ENCODE assay signal across 1 cellular context in the genomic region with DNA sequence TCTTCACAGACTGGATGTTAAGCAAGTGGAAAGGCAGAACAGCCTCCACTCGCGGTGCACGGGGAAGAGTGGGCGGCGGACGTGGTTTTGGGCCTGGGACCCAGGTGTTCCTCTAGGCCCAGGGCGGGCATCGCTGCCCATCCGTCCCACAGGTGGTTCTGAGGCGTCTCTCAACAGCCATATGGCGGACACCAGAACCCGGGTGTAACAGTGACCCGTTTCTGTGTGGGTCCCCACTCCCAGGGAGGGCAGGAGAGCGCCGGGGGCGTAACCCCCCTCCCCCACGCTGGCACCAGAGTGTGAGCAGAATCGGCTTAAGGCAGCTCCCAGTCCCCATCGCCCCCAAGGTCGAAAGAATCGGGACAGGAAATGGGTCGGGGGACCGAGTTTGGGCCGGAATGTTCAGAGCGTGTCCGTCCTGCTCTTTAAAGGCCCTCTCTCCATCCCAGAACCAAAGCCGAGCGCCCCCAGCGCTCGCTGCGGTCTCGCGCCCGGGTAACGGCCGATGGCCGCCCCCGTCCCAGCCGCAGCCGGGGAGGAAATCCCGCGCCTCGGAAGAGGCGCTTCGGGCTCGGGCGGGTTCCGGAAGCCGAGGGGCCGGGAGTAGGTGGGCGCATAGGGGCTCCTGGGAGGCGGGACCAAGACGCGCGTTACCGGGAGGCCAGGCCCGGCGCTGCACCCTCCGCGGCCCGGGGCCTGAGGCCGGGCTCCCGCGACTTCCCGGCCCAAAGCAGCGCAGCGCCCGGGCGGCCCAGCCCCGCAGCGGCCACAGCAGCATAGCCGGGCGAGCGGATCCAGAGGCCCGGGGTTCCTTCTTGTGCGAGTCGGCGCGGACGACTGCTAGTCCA.
TF ChIP-seq lines count a peak whose summit lies in the region.

A gene (minus strand): TSS at position 839 of the 848 bp plus-strand sequence. CDS start 61 bp downstream, at position 778.

TF ChIP-seq in HepG2, 621 proteins besides CTCF, POLR2A, EP300 and RAD21 (continues in another document):
- TF ChIP-seq, protein P1, sequence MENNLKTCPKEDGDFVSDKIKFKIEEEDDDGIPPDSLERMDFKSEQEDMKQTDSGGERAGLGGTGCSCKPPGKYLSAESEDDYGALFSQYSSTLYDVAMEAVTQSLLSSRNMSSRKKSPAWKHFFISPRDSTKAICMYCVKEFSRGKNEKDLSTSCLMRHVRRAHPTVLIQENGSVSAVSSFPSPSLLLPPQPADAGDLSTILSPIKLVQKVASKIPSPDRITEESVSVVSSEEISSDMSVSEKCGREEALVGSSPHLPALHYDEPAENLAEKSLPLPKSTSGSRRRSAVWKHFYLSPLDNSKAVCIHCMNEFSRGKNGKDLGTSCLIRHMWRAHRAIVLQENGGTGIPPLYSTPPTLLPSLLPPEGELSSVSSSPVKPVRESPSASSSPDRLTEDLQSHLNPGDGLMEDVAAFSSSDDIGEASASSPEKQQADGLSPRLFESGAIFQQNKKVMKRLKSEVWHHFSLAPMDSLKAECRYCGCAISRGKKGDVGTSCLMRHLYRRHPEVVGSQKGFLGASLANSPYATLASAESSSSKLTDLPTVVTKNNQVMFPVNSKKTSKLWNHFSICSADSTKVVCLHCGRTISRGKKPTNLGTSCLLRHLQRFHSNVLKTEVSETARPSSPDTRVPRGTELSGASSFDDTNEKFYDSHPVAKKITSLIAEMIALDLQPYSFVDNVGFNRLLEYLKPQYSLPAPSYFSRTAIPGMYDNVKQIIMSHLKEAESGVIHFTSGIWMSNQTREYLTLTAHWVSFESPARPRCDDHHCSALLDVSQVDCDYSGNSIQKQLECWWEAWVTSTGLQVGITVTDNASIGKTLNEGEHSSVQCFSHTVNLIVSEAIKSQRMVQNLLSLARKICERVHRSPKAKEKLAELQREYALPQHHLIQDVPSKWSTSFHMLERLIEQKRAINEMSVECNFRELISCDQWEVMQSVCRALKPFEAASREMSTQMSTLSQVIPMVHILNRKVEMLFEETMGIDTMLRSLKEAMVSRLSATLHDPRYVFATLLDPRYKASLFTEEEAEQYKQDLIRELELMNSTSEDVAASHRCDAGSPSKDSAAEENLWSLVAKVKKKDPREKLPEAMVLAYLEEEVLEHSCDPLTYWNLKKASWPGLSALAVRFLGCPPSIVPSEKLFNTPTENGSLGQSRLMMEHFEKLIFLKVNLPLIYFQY (CRISPR knock-in tag; IDR thresholded peaks at IDR 0.05; ENCODE audit: borderline replicate concordance): peak; percentile 68; the same call in 1 of the 2 replicates
- TF ChIP-seq SOX13 (IDR thresholded peaks at IDR 0.05) (no peak), SOX13 (CRISPR knock-in tag; conservative IDR thresholded peaks at IDR 0.05 in 1 of 2, IDR thresholded peaks at IDR 0.05 in 1 of 2) (no peak; a peak in 1 of 4 replicates), ZNF891 (CRISPR knock-in tag; IDR thresholded peaks at IDR 0.05) (no peak; the same call in 1 of the 2 replicates), ZNF737 (CRISPR knock-in tag; IDR thresholded peaks at IDR 0.05; ENCODE audit: borderline replicate concordance) (no peak), MIER3 (CRISPR knock-in tag; IDR thresholded peaks at IDR 0.05; ENCODE audit: borderline replicate concordance) (no peak; the same call in 1 of the 2 replicates), ZNF766 (CRISPR knock-in tag; IDR thresholded peaks at IDR 0.05; ENCODE audit: borderline replicate concordance) (peak; percentile 84; the same call in 1 of the 2 replicates), AGO2 (optimal IDR thresholded peaks at IDR 0.05; ENCODE audit: low read depth, low read length) (peak; percentile 92), ZNF768 (CRISPR knock-in tag; IDR thresholded peaks at IDR 0.05) (peak; percentile 15; the same call in 1 of the 2 replicates), ZNF572 (CRISPR knock-in tag; IDR thresholded peaks at IDR 0.05) (0 out of 2 replicates have a peak, but pooled peaks have one; percentile 78), ZNF850 (CRISPR knock-in tag; conservative IDR thresholded peaks at IDR 0.05) (peak; percentile 64), ZNF383 (CRISPR knock-in tag; IDR thresholded peaks at IDR 0.05; ENCODE audit: borderline replicate concordance) (peak; percentile 57; the same call in 1 of the 2 replicates), ZNF30 (CRISPR knock-in tag; IDR thresholded peaks at IDR 0.05) (peak; percentile 52; the same call in 1 of the 2 replicates), ZFAT (CRISPR knock-in tag; conservative IDR thresholded peaks at IDR 0.05) (0 out of 2 replicates have a peak, but pooled peaks have one; percentile 62), NFE2L1 (CRISPR knock-in tag; IDR thresholded peaks at IDR 0.05; ENCODE audit: borderline replicate concordance) (no peak; the same call in 1 of the 2 replicates), YEATS2 (CRISPR knock-in tag; IDR thresholded peaks at IDR 0.05; ENCODE audit: borderline replicate concordance) (peak; percentile 64), ZNF552 (CRISPR knock-in tag; IDR thresholded peaks at IDR 0.05; ENCODE audit: borderline replicate concordance) (peak; percentile 86), MIER2 (CRISPR knock-in tag; IDR thresholded peaks at IDR 0.05) (no peak), JUN (CRISPR knock-in tag; IDR thresholded peaks at IDR 0.05) (0 out of 2 replicates have a peak, but pooled peaks have one; percentile 31), HDAC2 (CRISPR knock-in tag; IDR thresholded peaks at IDR 0.05) (peak; percentile 44), TAF15 (IDR thresholded peaks at IDR 0.05; ENCODE audit: low read depth, low read length, poor library complexity, severe bottlenecking) (peak; percentile 92), ZNF317 (CRISPR knock-in tag; IDR thresholded peaks at IDR 0.05) (no peak), KDM6A (CRISPR knock-in tag; IDR thresholded peaks at IDR 0.05; ENCODE audit: low read depth) (no peak), NCOA2 (CRISPR knock-in tag; IDR thresholded peaks at IDR 0.05) (0 out of 2 replicates have a peak, but pooled peaks have one; percentile 10), ZNF7 (CRISPR knock-in tag; IDR thresholded peaks at IDR 0.05) (no peak)
- TF ChIP-seq, protein P2, sequence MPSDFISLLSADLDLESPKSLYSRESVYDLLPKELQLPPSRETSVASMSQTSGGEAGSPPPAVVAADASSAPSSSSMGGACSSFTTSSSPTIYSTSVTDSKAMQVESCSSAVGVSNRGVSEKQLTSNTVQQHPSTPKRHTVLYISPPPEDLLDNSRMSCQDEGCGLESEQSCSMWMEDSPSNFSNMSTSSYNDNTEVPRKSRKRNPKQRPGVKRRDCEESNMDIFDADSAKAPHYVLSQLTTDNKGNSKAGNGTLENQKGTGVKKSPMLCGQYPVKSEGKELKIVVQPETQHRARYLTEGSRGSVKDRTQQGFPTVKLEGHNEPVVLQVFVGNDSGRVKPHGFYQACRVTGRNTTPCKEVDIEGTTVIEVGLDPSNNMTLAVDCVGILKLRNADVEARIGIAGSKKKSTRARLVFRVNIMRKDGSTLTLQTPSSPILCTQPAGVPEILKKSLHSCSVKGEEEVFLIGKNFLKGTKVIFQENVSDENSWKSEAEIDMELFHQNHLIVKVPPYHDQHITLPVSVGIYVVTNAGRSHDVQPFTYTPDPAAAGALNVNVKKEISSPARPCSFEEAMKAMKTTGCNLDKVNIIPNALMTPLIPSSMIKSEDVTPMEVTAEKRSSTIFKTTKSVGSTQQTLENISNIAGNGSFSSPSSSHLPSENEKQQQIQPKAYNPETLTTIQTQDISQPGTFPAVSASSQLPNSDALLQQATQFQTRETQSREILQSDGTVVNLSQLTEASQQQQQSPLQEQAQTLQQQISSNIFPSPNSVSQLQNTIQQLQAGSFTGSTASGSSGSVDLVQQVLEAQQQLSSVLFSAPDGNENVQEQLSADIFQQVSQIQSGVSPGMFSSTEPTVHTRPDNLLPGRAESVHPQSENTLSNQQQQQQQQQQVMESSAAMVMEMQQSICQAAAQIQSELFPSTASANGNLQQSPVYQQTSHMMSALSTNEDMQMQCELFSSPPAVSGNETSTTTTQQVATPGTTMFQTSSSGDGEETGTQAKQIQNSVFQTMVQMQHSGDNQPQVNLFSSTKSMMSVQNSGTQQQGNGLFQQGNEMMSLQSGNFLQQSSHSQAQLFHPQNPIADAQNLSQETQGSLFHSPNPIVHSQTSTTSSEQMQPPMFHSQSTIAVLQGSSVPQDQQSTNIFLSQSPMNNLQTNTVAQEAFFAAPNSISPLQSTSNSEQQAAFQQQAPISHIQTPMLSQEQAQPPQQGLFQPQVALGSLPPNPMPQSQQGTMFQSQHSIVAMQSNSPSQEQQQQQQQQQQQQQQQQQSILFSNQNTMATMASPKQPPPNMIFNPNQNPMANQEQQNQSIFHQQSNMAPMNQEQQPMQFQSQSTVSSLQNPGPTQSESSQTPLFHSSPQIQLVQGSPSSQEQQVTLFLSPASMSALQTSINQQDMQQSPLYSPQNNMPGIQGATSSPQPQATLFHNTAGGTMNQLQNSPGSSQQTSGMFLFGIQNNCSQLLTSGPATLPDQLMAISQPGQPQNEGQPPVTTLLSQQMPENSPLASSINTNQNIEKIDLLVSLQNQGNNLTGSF (CRISPR knock-in tag; IDR thresholded peaks at IDR 0.05): peak; percentile 67; the same call in 1 of the 2 replicates
- TF ChIP-seq, protein P3, sequence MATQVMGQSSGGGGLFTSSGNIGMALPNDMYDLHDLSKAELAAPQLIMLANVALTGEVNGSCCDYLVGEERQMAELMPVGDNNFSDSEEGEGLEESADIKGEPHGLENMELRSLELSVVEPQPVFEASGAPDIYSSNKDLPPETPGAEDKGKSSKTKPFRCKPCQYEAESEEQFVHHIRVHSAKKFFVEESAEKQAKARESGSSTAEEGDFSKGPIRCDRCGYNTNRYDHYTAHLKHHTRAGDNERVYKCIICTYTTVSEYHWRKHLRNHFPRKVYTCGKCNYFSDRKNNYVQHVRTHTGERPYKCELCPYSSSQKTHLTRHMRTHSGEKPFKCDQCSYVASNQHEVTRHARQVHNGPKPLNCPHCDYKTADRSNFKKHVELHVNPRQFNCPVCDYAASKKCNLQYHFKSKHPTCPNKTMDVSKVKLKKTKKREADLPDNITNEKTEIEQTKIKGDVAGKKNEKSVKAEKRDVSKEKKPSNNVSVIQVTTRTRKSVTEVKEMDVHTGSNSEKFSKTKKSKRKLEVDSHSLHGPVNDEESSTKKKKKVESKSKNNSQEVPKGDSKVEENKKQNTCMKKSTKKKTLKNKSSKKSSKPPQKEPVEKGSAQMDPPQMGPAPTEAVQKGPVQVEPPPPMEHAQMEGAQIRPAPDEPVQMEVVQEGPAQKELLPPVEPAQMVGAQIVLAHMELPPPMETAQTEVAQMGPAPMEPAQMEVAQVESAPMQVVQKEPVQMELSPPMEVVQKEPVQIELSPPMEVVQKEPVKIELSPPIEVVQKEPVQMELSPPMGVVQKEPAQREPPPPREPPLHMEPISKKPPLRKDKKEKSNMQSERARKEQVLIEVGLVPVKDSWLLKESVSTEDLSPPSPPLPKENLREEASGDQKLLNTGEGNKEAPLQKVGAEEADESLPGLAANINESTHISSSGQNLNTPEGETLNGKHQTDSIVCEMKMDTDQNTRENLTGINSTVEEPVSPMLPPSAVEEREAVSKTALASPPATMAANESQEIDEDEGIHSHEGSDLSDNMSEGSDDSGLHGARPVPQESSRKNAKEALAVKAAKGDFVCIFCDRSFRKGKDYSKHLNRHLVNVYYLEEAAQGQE (IDR thresholded peaks at IDR 0.05; ENCODE audit: borderline replicate concordance in 1 of 2, low read depth in 1 of 2, low read length in 2 of 2): peak in 1 of 2 experiments; percentile 62; a peak in 1 of 4 replicates
- TF ChIP-seq, protein P4, sequence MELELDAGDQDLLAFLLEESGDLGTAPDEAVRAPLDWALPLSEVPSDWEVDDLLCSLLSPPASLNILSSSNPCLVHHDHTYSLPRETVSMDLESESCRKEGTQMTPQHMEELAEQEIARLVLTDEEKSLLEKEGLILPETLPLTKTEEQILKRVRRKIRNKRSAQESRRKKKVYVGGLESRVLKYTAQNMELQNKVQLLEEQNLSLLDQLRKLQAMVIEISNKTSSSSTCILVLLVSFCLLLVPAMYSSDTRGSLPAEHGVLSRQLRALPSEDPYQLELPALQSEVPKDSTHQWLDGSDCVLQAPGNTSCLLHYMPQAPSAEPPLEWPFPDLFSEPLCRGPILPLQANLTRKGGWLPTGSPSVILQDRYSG (CRISPR knock-in tag; IDR thresholded peaks at IDR 0.05): peak; percentile 88; the same call in 1 of the 2 replicates
- TF ChIP-seq, protein P5, sequence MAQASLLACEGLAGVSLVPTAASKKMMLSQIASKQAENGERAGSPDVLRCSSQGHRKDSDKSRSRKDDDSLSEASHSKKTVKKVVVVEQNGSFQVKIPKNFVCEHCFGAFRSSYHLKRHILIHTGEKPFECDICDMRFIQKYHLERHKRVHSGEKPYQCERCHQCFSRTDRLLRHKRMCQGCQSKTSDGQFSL (CRISPR knock-in tag; IDR thresholded peaks at IDR 0.05): peak; percentile 42; the same call in 1 of the 2 replicates
- TF ChIP-seq, protein P6, sequence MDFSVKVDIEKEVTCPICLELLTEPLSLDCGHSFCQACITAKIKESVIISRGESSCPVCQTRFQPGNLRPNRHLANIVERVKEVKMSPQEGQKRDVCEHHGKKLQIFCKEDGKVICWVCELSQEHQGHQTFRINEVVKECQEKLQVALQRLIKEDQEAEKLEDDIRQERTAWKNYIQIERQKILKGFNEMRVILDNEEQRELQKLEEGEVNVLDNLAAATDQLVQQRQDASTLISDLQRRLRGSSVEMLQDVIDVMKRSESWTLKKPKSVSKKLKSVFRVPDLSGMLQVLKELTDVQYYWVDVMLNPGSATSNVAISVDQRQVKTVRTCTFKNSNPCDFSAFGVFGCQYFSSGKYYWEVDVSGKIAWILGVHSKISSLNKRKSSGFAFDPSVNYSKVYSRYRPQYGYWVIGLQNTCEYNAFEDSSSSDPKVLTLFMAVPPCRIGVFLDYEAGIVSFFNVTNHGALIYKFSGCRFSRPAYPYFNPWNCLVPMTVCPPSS (IDR thresholded peaks at IDR 0.05): no peak
- TF ChIP-seq, protein P7, sequence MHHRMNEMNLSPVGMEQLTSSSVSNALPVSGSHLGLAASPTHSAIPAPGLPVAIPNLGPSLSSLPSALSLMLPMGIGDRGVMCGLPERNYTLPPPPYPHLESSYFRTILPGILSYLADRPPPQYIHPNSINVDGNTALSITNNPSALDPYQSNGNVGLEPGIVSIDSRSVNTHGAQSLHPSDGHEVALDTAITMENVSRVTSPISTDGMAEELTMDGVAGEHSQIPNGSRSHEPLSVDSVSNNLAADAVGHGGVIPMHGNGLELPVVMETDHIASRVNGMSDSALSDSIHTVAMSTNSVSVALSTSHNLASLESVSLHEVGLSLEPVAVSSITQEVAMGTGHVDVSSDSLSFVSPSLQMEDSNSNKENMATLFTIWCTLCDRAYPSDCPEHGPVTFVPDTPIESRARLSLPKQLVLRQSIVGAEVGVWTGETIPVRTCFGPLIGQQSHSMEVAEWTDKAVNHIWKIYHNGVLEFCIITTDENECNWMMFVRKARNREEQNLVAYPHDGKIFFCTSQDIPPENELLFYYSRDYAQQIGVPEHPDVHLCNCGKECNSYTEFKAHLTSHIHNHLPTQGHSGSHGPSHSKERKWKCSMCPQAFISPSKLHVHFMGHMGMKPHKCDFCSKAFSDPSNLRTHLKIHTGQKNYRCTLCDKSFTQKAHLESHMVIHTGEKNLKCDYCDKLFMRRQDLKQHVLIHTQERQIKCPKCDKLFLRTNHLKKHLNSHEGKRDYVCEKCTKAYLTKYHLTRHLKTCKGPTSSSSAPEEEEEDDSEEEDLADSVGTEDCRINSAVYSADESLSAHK (CRISPR knock-in tag; IDR thresholded peaks at IDR 0.05; ENCODE audit: borderline replicate concordance): peak; percentile 70; the same call in 1 of the 2 replicates
- TF ChIP-seq, protein P8, sequence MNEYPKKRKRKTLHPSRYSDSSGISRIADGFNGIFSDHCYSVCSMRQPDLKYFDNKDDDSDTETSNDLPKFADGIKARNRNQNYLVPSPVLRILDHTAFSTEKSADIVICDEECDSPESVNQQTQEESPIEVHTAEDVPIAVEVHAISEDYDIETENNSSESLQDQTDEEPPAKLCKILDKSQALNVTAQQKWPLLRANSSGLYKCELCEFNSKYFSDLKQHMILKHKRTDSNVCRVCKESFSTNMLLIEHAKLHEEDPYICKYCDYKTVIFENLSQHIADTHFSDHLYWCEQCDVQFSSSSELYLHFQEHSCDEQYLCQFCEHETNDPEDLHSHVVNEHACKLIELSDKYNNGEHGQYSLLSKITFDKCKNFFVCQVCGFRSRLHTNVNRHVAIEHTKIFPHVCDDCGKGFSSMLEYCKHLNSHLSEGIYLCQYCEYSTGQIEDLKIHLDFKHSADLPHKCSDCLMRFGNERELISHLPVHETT (CRISPR knock-in tag; conservative IDR thresholded peaks at IDR 0.05): 0 out of 2 replicates have a peak, but pooled peaks have one; percentile 27
